In genomic region chr3:141019244-141019643, GRCh38 we compare ENCODE assay signal across 20 cellular contexts. TPM values are rescaled to one million over a fixed set of nuclear protein-coding genes. Genes with fewer than 3 reads are reported as not detected.
DNase-seq lines count a peak whose midpoint lies in the region; ATAC-seq and TF ChIP-seq lines count a peak whose summit lies in the region.
"Had no signal": no experiment of that assay in that cellular context is flagged by ENCODE, and none has a peak within 500 bp of the region (broad histone marks: within the 10 kb centered on the region; RNA-seq: fewer than 3 reads in every experiment).

No MANE protein-coding gene starts in this region.

- no peak overlapping the region for H3K4me3 Mint-ChIP-seq in CD8-positive, alpha-beta T cell
- no peak overlapping the region for H3K4me3 Mint-ChIP-seq in H9
- H3K4me3 Mint-ChIP-seq in endodermal cell: no peak overlapping the region
- no peak overlapping the region for H3K4me3 Mint-ChIP-seq in neural progenitor cell
- H3K4me3 Mint-ChIP-seq: CD4-positive, alpha-beta T cell had no signal

- H3K27ac ChIP-seq in CD8-positive, alpha-beta T cell (ENCODE audit: low read depth, low read length): no peak overlapping the region
- H3K27ac ChIP-seq in H9 (ENCODE audit: insufficient read length, low read depth, low read length) (no peak overlapping the region), endodermal cell (ENCODE audit: low read depth, low read length) (peak overlapping the region; percentile 41), neural progenitor cell (no peak overlapping the region)

- H3K27me3 ChIP-seq in CD8-positive, alpha-beta T cell (ENCODE audit: insufficient read depth, low read length): no peaks in the 10 kb centered on the region
- H3K27me3 ChIP-seq in H9 (ENCODE audit: insufficient read depth, low read length) (no peaks in the 10 kb centered on the region), endodermal cell (ENCODE audit: control insufficient read depth, insufficient read depth, low read length, poor library complexity, severe bottlenecking) (no peaks in the 10 kb centered on the region), neural progenitor cell (no peaks in the 10 kb centered on the region)

- no peak overlapping the region for H3K14ac ChIP-seq in H9 (ENCODE audit: insufficient read depth, low read length)

- no peak overlapping the region for H3K56ac ChIP-seq in H9 (ENCODE audit: insufficient read length, low read depth, low read length)

- H4K20me1 ChIP-seq in H9 (ENCODE audit: control insufficient read depth, insufficient read depth, insufficient read length): no peaks in the 10 kb centered on the region
- no peaks in the 10 kb centered on the region for H4K20me1 ChIP-seq in neural progenitor cell (ENCODE audit: low read depth)

- DNase-seq in CD8-positive, alpha-beta T cell: no peak
- peak; percentile 30 for DNase-seq in H9
- DNase-seq in endodermal cell: no peak
- no peak for DNase-seq in neural progenitor cell (ENCODE audit: low spot score)
- no peak for DNase-seq in SIG-M5 (lab: John Stamatoyannopoulos, UW)
- DNase-seq: CD4-positive, alpha-beta T cell; DMS53; KBM-7; MV-4-11; NCI-H1417; NCI-H187; NCI-H2107; NCI-H510A treated with DMSO at 0.1 percent for 48 hours; RPMI8226; SHP77 treated with DMSO at 0.1 percent for 48 hours had no signal

- H3K36me3 ChIP-seq in CD8-positive, alpha-beta T cell (ENCODE audit: insufficient read depth, low read length): no peaks in the 10 kb centered on the region
- H3K36me3 ChIP-seq in endodermal cell (ENCODE audit: control insufficient read depth, insufficient read depth, low read length) (no peaks in the 10 kb centered on the region), neural progenitor cell (no peaks in the 10 kb centered on the region)

- H3K79me2 ChIP-seq in H9 (ENCODE audit: insufficient read depth, low read length): no peaks in the 10 kb centered on the region
- no peaks in the 10 kb centered on the region for H3K79me2 ChIP-seq in neural progenitor cell (ENCODE audit: low read depth)

- no peak overlapping the region for H2BK120ac ChIP-seq in H9 (ENCODE audit: low read depth, low read length, poor library complexity, severe bottlenecking)

- H4K8ac ChIP-seq in H9 (replicated peaks; ENCODE audit: insufficient read length, low read depth, low read length): no peak overlapping the region

- no peak overlapping the region for H4K91ac ChIP-seq in H9 (ENCODE audit: insufficient read length, low read depth, low read length)

- no peak overlapping the region for H2BK20ac ChIP-seq in H9 (ENCODE audit: low read depth, low read length, poor library complexity, severe bottlenecking)

- H3K36me3 Mint-ChIP-seq in CD8-positive, alpha-beta T cell: no peaks in the 10 kb centered on the region
- no peaks in the 10 kb centered on the region for H3K36me3 Mint-ChIP-seq in H9 (ENCODE audit: insufficient read depth in 1 of 3, low read depth in 3 of 3)
- H3K36me3 Mint-ChIP-seq in endodermal cell (ENCODE audit: low read depth): no peaks in the 10 kb centered on the region
- no peaks in the 10 kb centered on the region for H3K36me3 Mint-ChIP-seq in neural progenitor cell

- H3K4me1 ChIP-seq in CD8-positive, alpha-beta T cell (ENCODE audit: insufficient read depth, low read length): peaks cover 13% of the 10 kb centered on the region
- 0 out of 2 replicates have a peak, but pooled peaks cover 2% of the 10 kb centered on the region for H3K4me1 ChIP-seq in H9 (ENCODE audit: insufficient read depth, low read length)
- H3K4me1 ChIP-seq in endodermal cell (ENCODE audit: control insufficient read depth, insufficient read depth, low read length): no peaks in the 10 kb centered on the region
- no peaks in the 10 kb centered on the region for H3K4me1 ChIP-seq in neural progenitor cell

- H2BK12ac ChIP-seq in H9 (ENCODE audit: insufficient read length, low read depth, low read length): no peak overlapping the region

- H3K79me1 ChIP-seq in H9 (ENCODE audit: insufficient read depth, low read depth, low read length, poor library complexity, severe bottlenecking): no peaks in the 10 kb centered on the region

- no peak overlapping the region; the same call in 1 of the 2 replicates for H2BK15ac ChIP-seq in H9 (ENCODE audit: low read depth, low read length)

- ATAC-seq in CD8-positive, alpha-beta T cell: no peak
- no peak for ATAC-seq in GM21528 (IDR thresholded peaks at IDR 0.05; ENCODE audit: low FRiP score, unreplicated experiment)
- no peak for ATAC-seq in HG03521 (IDR thresholded peaks at IDR 0.05; ENCODE audit: unreplicated experiment)
- ATAC-seq: HCT116, SK-N-SH treated with all-trans-retinoic acid at 6 μM for 48 hours had no signal

- no peak overlapping the region for H3T11ph ChIP-seq in H9 (ENCODE audit: low read length)

- H4K5ac ChIP-seq in H9 (ENCODE audit: insufficient read length, low read depth, low read length): no peak overlapping the region

- no peaks in the 10 kb centered on the region for H3F3A ChIP-seq in neural progenitor cell (ENCODE audit: low read depth)

- no peak overlapping the region for H2AK5ac ChIP-seq in H9 (ENCODE audit: insufficient read length, low read length)

- H3K27ac Mint-ChIP-seq in CD8-positive, alpha-beta T cell: peak overlapping the region; percentile 56
- H3K27ac Mint-ChIP-seq in H9 (no peak overlapping the region; a peak in 1 of 7 replicates), endodermal cell (no peak overlapping the region), neural progenitor cell (peak overlapping the region; percentile 25)
- H3K27ac Mint-ChIP-seq: CD4-positive, alpha-beta T cell had no signal

- H3K4me3 ChIP-seq in CD8-positive, alpha-beta T cell (ENCODE audit: low read depth, low read length): no peak overlapping the region
- H3K4me3 ChIP-seq in endodermal cell (ENCODE audit: low read length) (no peak overlapping the region), neural progenitor cell (no peak overlapping the region)

- POLR2A ChIA-PET in CD8-positive, alpha-beta T cell (lab: Charles Lee): no interaction called here

- H3K9ac ChIP-seq in H9 (ENCODE audit: extremely low read depth, insufficient read length, low read length) (no peak overlapping the region), endodermal cell (ENCODE audit: extremely low read depth, low read length, poor library complexity, severe bottlenecking) (no peak overlapping the region), neural progenitor cell (no peak overlapping the region)

- peaks cover 13% of the 10 kb centered on the region for H3K4me1 Mint-ChIP-seq in CD8-positive, alpha-beta T cell (ENCODE audit: low read depth)
- peaks cover 9% of the 10 kb centered on the region in 2 experiments for H3K4me1 Mint-ChIP-seq in H9
- H3K4me1 Mint-ChIP-seq in endodermal cell: no peaks in the 10 kb centered on the region
- H3K4me1 Mint-ChIP-seq in neural progenitor cell: peaks cover 2% of the 10 kb centered on the region

- no peaks in the 10 kb centered on the region for H3K27me3 Mint-ChIP-seq in CD8-positive, alpha-beta T cell (ENCODE audit: low read depth)
- H3K27me3 Mint-ChIP-seq in H9 (ENCODE audit: low read depth) (no peaks in the 10 kb centered on the region; the same call in 1 of the 2 replicates), endodermal cell (ENCODE audit: insufficient read depth) (no peaks in the 10 kb centered on the region), neural progenitor cell (ENCODE audit: insufficient read depth, low read depth) (peaks cover 9% of the 10 kb centered on the region)
- H3K27me3 Mint-ChIP-seq: CD4-positive, alpha-beta T cell had no signal

- intact Hi-C loops in CD8-positive, alpha-beta T cell (cut with DNase I, micrococcal nuclease): no loop called here

- no peak overlapping the region for H3K23ac ChIP-seq in H9 (ENCODE audit: insufficient read length, low read depth, low read length)

- H3K9me3 ChIP-seq in CD8-positive, alpha-beta T cell (ENCODE audit: low read length): no peaks in the 10 kb centered on the region
- no peaks in the 10 kb centered on the region for H3K9me3 ChIP-seq in H9 (ENCODE audit: control insufficient read depth, low read depth, low read length)
- no peaks in the 10 kb centered on the region for H3K9me3 ChIP-seq in endodermal cell (ENCODE audit: control insufficient read depth, low read length)
- H3K9me3 ChIP-seq in neural progenitor cell (ENCODE audit: low read depth): no peaks in the 10 kb centered on the region

- H2BK5ac ChIP-seq in H9 (ENCODE audit: insufficient read length, low read length): no peak overlapping the region

- H3K18ac ChIP-seq in H9 (ENCODE audit: insufficient read length, low read depth, low read length): no peak overlapping the region

- no peak for TF ChIP-seq CTCF in CD8-positive, alpha-beta T cell (IDR thresholded peaks at IDR 0.05)
- TF ChIP-seq CTCF in H9 (conservative IDR thresholded peaks at IDR 0.05): no peak
- TF ChIP-seq CTCF in endodermal cell (conservative IDR thresholded peaks at IDR 0.05): no peak
- TF ChIP-seq CTCF in neural progenitor cell (IDR thresholded peaks at IDR 0.05): no peak

- H3K4me2 ChIP-seq in H9 (ENCODE audit: insufficient read depth, insufficient read length, low read length) (no peak overlapping the region), neural progenitor cell (no peak overlapping the region)

- no peak overlapping the region for H3K4ac ChIP-seq in H9 (ENCODE audit: low read depth, low read length)

- H2AFZ ChIP-seq in H9 (ENCODE audit: low read length) (no peak overlapping the region), neural progenitor cell (replicated peaks) (peak overlapping the region; percentile 38)

- H3K9me3 Mint-ChIP-seq in CD8-positive, alpha-beta T cell: no peaks in the 10 kb centered on the region
- H3K9me3 Mint-ChIP-seq in H9: peaks cover 0 to 3% of the 10 kb centered on the region in 2 experiments; a peak in 2 of 5 replicates
- H3K9me3 Mint-ChIP-seq in endodermal cell: no peaks in the 10 kb centered on the region
- peaks cover 9% of the 10 kb centered on the region for H3K9me3 Mint-ChIP-seq in neural progenitor cell
- H3K9me3 Mint-ChIP-seq: CD4-positive, alpha-beta T cell had no signal

- H3K23me2 ChIP-seq in H9 (ENCODE audit: insufficient read length, low read depth, low read length, poor library complexity, severe bottlenecking): no peaks in the 10 kb centered on the region

- CTCF ChIA-PET in CD8-positive, alpha-beta T cell (lab: Charles Lee): no interaction called here

- WGBS in H9 (ENCODE audit: extremely low coverage, insufficient read length, low lambda C conversion rate): no CpG with 5 or more reads among the region's 19 CpGs
- WGBS in endodermal cell (ENCODE audit: insufficient coverage in 1 of 2, insufficient read length in 1 of 2), 2 experiments: 89 to 90% methylated on average over 5 to 19 of the region's 19 CpGs

RNA-seq across cellular contexts. Expression of gene SPSB4, which starts 31.9 kb away (rescaled TPM):
- total RNA-seq in CD8-positive, alpha-beta T cell: not detected
- total RNA-seq in H9 (2021): 6.0 and 6.2 TPM in 2 replicates
- total RNA-seq in endodermal cell: 1 to 10 TPM; 7.5 to 8.2 TPM
- polyA plus RNA-seq in endodermal cell (2013, experiment 1 of 2): 28.1 TPM
- 26.5 TPM for polyA plus RNA-seq in endodermal cell (2013, experiment 2 of 2)
- total RNA-seq in neural progenitor cell (ENCODE audit: low replicate concordance): 4.9 and 10.7 TPM in 2 replicates
- total RNA-seq: CD4-positive, alpha-beta T cell had no signal
- polyA plus RNA-seq: BJ had no signal

Comparison
In these comparisons a context has a peak if more than half of its experiments do, and no peak if none do; other contexts are left out.
1. H3K27ac Mint-ChIP-seq: peak in CD8-positive, alpha-beta T cell (single experiment) and neural progenitor cell (single experiment); none in H9 (0 of 3) and endodermal cell (single experiment).